9 cellular contexts compared by ENCODE assay signal in genomic region chr15:89111961-89112340, GRCh38. TPM values are rescaled to one million over a fixed set of nuclear protein-coding genes. Genes with fewer than 3 reads are reported as not detected.
DNase-seq lines count a peak whose midpoint lies in the region; ATAC-seq and TF ChIP-seq lines count a peak whose summit lies in the region.
"Had no signal": no experiment of that assay in that cellular context is flagged by ENCODE, and none has a peak within 500 bp of the region (broad histone marks: within the 10 kb centered on the region; RNA-seq: fewer than 3 reads in every experiment).

No MANE protein-coding gene starts in this region.

- H3K79me2 ChIP-seq in PC-9 (ENCODE audit: low read depth): peaks cover 58% of the 10 kb centered on the region

- no peak for ATAC-seq in gastroesophageal sphincter
- no peak for ATAC-seq in HG02588 (IDR thresholded peaks at IDR 0.05; ENCODE audit: unreplicated experiment)

- H3K4me3 ChIP-seq in BLaER1 treated with 17β-estradiol and CSF1 and Interleukin-3, amounts not matched to agents 10 nM and 100 nM: no peak overlapping the region
- H3K4me3 ChIP-seq in PC-9 (no peak overlapping the region), gastroesophageal sphincter (no peak overlapping the region), rectal smooth muscle tissue (ENCODE audit: low read length) (no peak overlapping the region)
- no peak overlapping the region for H3K4me3 ChIP-seq in effector memory CD4-positive, alpha-beta T cell (ENCODE audit: insufficient read depth, low read depth, low read length, poor library complexity, severe bottlenecking)

- no peak for TF ChIP-seq EP300 in gastroesophageal sphincter (IDR thresholded peaks at IDR 0.05)

- H4K20me1 ChIP-seq in BLaER1 treated with 17β-estradiol and CSF1 and Interleukin-3, amounts not matched to agents 10 nM and 100 nM: peaks cover 0 to 21% (median 9%) of the 10 kb centered on the region in 11 experiments; a peak in 8 of 22 replicates
- H4K20me1 ChIP-seq in PC-9 (ENCODE audit: insufficient read depth): no peaks in the 10 kb centered on the region

- no peaks in the 10 kb centered on the region for H3K27me3 ChIP-seq in BLaER1 treated with 17β-estradiol and CSF1 and Interleukin-3, amounts not matched to agents 10 nM and 100 nM
- H3K27me3 ChIP-seq in PC-9 (ENCODE audit: insufficient read depth, low read depth) (no peaks in the 10 kb centered on the region), gastroesophageal sphincter (no peaks in the 10 kb centered on the region), rectal smooth muscle tissue (ENCODE audit: control insufficient read depth, insufficient read depth, low read length) (no peaks in the 10 kb centered on the region)
- no peaks in the 10 kb centered on the region for H3K27me3 ChIP-seq in effector memory CD4-positive, alpha-beta T cell (replicated peaks; ENCODE audit: control insufficient read depth, insufficient read depth, low read length, poor library complexity, severe bottlenecking)

- no peak for TF ChIP-seq POLR2A in gastroesophageal sphincter (IDR thresholded peaks at IDR 0.05)

- CTCF ChIA-PET in PC-9 (lab: Charles Lee): no interaction called here

- peaks cover 50% of the 10 kb centered on the region for H3F3A ChIP-seq in PC-9 (ENCODE audit: insufficient read depth, low read depth)

- 71 to 80% methylated on average over 1 to 3 of the region's 4 CpGs for WGBS in gastroesophageal sphincter (ENCODE audit: low coverage in 1 of 2), 2 donors

- peak overlapping the region in 9 of 11 experiments; percentile 2 to 41 (median 24); a peak in 14 of 22 replicates for H3K4me2 ChIP-seq in BLaER1 treated with 17β-estradiol and CSF1 and Interleukin-3, amounts not matched to agents 10 nM and 100 nM
- H3K4me2 ChIP-seq in PC-9: peak overlapping the region; percentile 69

- POLR2A ChIA-PET in PC-9 (lab: Charles Lee; ENCODE audit: unreplicated experiment): no interaction called here

- no peak overlapping the region for H3K27ac ChIP-seq in BLaER1 treated with 17β-estradiol and CSF1 and Interleukin-3, amounts not matched to agents 10 nM and 100 nM
- H3K27ac ChIP-seq in PC-9: peak overlapping the region; percentile 97
- peak overlapping the region in 3 of 4 donors; percentile 74 to 90 (median 82) for H3K27ac ChIP-seq in gastroesophageal sphincter
- H3K27ac ChIP-seq in rectal smooth muscle tissue (ENCODE audit: low read depth, low read length): peak overlapping the region; percentile 32
- H3K27ac ChIP-seq in effector memory CD4-positive, alpha-beta T cell (ENCODE audit: insufficient read depth, low read length, poor library complexity, severe bottlenecking): no peak overlapping the region

- BruUV-seq in PC-9 (replicated peaks; lab: Mats Ljungman, UMichigan): no TSS peak

- intact Hi-C loops in PC-9 (cut with micrococcal nuclease; ENCODE audit: unreplicated experiment): no loop called here

- peaks cover 7 to 13% (median 9%) of the 10 kb centered on the region in 10 experiments; a peak in 17 of 20 replicates for H3K4me1 ChIP-seq in BLaER1 treated with 17β-estradiol and CSF1 and Interleukin-3, amounts not matched to agents 10 nM and 100 nM
- H3K4me1 ChIP-seq in PC-9 (replicated peaks; ENCODE audit: insufficient read depth) (peaks cover 90% of the 10 kb centered on the region), gastroesophageal sphincter (peaks cover 9 to 79% (median 33%) of the 10 kb centered on the region in 3 donors), rectal smooth muscle tissue (ENCODE audit: control insufficient read depth, insufficient read depth, low read length) (peaks cover 24% of the 10 kb centered on the region)
- H3K4me1 ChIP-seq in effector memory CD4-positive, alpha-beta T cell (ENCODE audit: control insufficient read depth, insufficient read depth, low read length, poor library complexity, severe bottlenecking): no peaks in the 10 kb centered on the region

- peaks cover 25 to 49% (median 37%) of the 10 kb centered on the region in 11 experiments for H3K36me3 ChIP-seq in BLaER1 treated with 17β-estradiol and CSF1 and Interleukin-3, amounts not matched to agents 10 nM and 100 nM
- H3K36me3 ChIP-seq in PC-9 (ENCODE audit: low read depth): peaks cover 18% of the 10 kb centered on the region; the same call in 1 of the 2 replicates
- peaks cover 0 to 15% of the 10 kb centered on the region in 2 donors for H3K36me3 ChIP-seq in gastroesophageal sphincter
- no peaks in the 10 kb centered on the region for H3K36me3 ChIP-seq in rectal smooth muscle tissue (ENCODE audit: control insufficient read depth, insufficient read depth, low read length)
- peaks cover 11% of the 10 kb centered on the region for H3K36me3 ChIP-seq in effector memory CD4-positive, alpha-beta T cell (ENCODE audit: control insufficient read depth, insufficient read depth, low read length)

- TF ChIP-seq CTCF in PC-9 (conservative IDR thresholded peaks at IDR 0.05) (no peak), gastroesophageal sphincter (IDR thresholded peaks at IDR 0.05) (no peak)

- no peak overlapping the region for H2AFZ ChIP-seq in PC-9

- DNase-seq in PC-9 (no peak), T-helper 2 cell (no peak), SHP77 treated with DMSO at 0.1 percent for 48 hours (lab: John Stamatoyannopoulos, UW) (no peak)
- DNase-seq in effector memory CD4-positive, alpha-beta T cell: no peak
- DNase-seq: activated CD4-positive, alpha-beta T cell treated with anti-CD3 and anti-CD28 coated beads for 1 hour had no signal

- no peaks in the 10 kb centered on the region for H3K9me2 ChIP-seq in PC-9 (ENCODE audit: insufficient read depth)

- no peak overlapping the region for H3K9ac ChIP-seq in BLaER1 treated with 17β-estradiol and CSF1 and Interleukin-3, amounts not matched to agents 10 nM and 100 nM
- no peak overlapping the region for H3K9ac ChIP-seq in rectal smooth muscle tissue (ENCODE audit: low read length)

- H3K9me3 ChIP-seq in BLaER1 treated with 17β-estradiol and CSF1 and Interleukin-3, amounts not matched to agents 10 nM and 100 nM (replicated peaks in 1 of 11): no peaks in the 10 kb centered on the region
- no peaks in the 10 kb centered on the region for H3K9me3 ChIP-seq in PC-9 (ENCODE audit: insufficient read depth, low read depth)
- no peaks in the 10 kb centered on the region for H3K9me3 ChIP-seq in gastroesophageal sphincter
- H3K9me3 ChIP-seq in effector memory CD4-positive, alpha-beta T cell (ENCODE audit: control insufficient read depth, low read length): no peaks in the 10 kb centered on the region

RNA-seq across cellular contexts. Expression of gene ABHD2, which starts 23.7 kb away (rescaled TPM):
- total RNA-seq in PC-9 (2021): 86.8 and 148 TPM in 2 replicates
- 100 to 1,000 TPM in 1 of 4 donors, 10 to 100 TPM in 3; 54.6 to 108 (median 75.9) TPM for total RNA-seq in gastroesophageal sphincter

Comparison
In these comparisons a context has a peak if more than half of its experiments do, and no peak if none do; other contexts are left out.
1. H3K27ac ChIP-seq: peak in PC-9 (single experiment), gastroesophageal sphincter (3 of 4) and rectal smooth muscle tissue (single experiment); none in BLaER1 treated with 17β-estradiol and CSF1 and Interleukin-3, amounts not matched to agents 10 nM and 100 nM (0 of 11) and effector memory CD4-positive, alpha-beta T cell (single experiment).